15 cellular contexts compared by ENCODE assay signal in the genomic region with DNA sequence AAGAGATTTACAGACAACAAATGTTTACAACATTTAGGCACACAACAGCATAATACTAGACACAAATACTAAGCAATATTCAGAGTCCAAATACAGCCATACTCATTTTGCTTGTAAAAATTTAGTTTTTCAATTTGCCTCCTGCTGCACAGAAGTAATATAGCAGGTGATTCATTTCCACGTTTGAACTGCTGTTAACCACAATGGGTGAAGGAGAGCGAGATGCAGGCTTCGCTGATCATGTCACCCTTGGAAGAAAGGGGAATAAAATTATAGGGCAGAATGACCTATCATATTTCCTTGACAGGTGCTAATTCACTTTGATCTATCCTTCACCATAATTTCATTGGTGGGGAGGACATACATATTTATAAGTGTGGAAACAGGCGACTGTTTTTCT.
DNase-seq lines count a peak whose midpoint lies in the region; TF ChIP-seq lines count a peak whose summit lies in the region.
"Had no signal": no experiment of that assay in that cellular context is flagged by ENCODE, and none has a peak within 500 bp of the region (broad histone marks: within the 10 kb centered on the region; RNA-seq: fewer than 3 reads in every experiment).

No MANE protein-coding gene starts in this region.

- H3K27ac ChIP-seq in GM23248, result no peak overlapping the region
- no peak overlapping the region for H3K27ac ChIP-seq in MM.1S (ENCODE audit: low read length)
- H3K27ac ChIP-seq: heart right ventricle, tibial artery had no signal

- H3K36me3 ChIP-seq in GM23248 (ENCODE audit: low read depth) (no peaks in the 10 kb centered on the region), MM.1S (replicated peaks; ENCODE audit: insufficient read depth, low read length) (no peaks in the 10 kb centered on the region)
- H3K36me3 ChIP-seq: heart right ventricle, tibial artery had no signal

- H3K27me3 ChIP-seq in GM23248 (replicated peaks; ENCODE audit: insufficient read depth) (no peaks in the 10 kb centered on the region), MM.1S (replicated peaks; ENCODE audit: insufficient read depth, low read length) (no peaks in the 10 kb centered on the region)
- H3K27me3 ChIP-seq: heart right ventricle, tibial artery had no signal

- no peak overlapping the region for H3K9ac ChIP-seq in GM23248
- peak overlapping the region; percentile 11; the same call in 1 of the 2 replicates for H3K9ac ChIP-seq in MM.1S (ENCODE audit: low read length)

- H2AFZ ChIP-seq in GM23248, result no peak overlapping the region
- H2AFZ ChIP-seq in MM.1S (ENCODE audit: low read length), result no peak overlapping the region

- H3K9me3 ChIP-seq in GM23248 (ENCODE audit: low read depth), result no peaks in the 10 kb centered on the region
- H3K9me3 ChIP-seq in MM.1S (replicated peaks; ENCODE audit: insufficient read depth, low read length), result no peaks in the 10 kb centered on the region
- H3K9me3 ChIP-seq: heart right ventricle, tibial artery had no signal

- H3K4me3 ChIP-seq in GM23248 (no peak overlapping the region), MM.1S (ENCODE audit: low read length) (no peak overlapping the region)
- H3K4me3 ChIP-seq: heart right ventricle, tibial artery had no signal

- H3K4me2 ChIP-seq in GM23248 (ENCODE audit: unreplicated experiment) (no peak overlapping the region), MM.1S (ENCODE audit: low read depth, low read length) (peak overlapping the region; percentile 18; the same call in 1 of the 2 replicates)

- no peaks in the 10 kb centered on the region for H3F3A ChIP-seq in GM23248 (ENCODE audit: insufficient read depth)
- H3F3A ChIP-seq in MM.1S (ENCODE audit: insufficient read depth, low read length), result no peaks in the 10 kb centered on the region

- H4K20me1 ChIP-seq in GM23248 (ENCODE audit: insufficient read depth) (no peaks in the 10 kb centered on the region), MM.1S (ENCODE audit: insufficient read depth, low read length) (no peaks in the 10 kb centered on the region)

- DNase-seq in GM23248, result peak; percentile 20
- no peak for DNase-seq in MM.1S
- DNase-seq in SK-MEL-5 (ENCODE audit: low read depth, low spot score), result peak; percentile 4
- DNase-seq in kidney tubule cell (ENCODE audit: low spot score), result peak; percentile 42
- no peak for DNase-seq in NCI-H2196 treated with DMSO at 0.1 percent for 48 hours (lab: John Stamatoyannopoulos, UW; ENCODE audit: unreplicated experiment)
- DNase-seq in activated gamma-delta T cell (lab: John Stamatoyannopoulos, UW), result no peak
- DNase-seq in NCI-H1694 (lab: John Stamatoyannopoulos, UW), result no peak
- DNase-seq: activated B cell treated with CpG ODN at 0.5 μM for 24 hours; activated CD8-positive, alpha-beta memory T cell treated with anti-CD3 and anti-CD28 coated beads for 24 hours; amygdala; C1 segment of cervical spinal cord; heart right ventricle; kidney glomerular epithelial cell; stimulated activated CD4-positive, alpha-beta T cell treated with anti-CD3 and anti-CD28 coated beads, Interleukin-4, amount 100 ng/mL, for 4 hours; tibial artery had no signal

- in situ Hi-C loops in GM23248 (cut with MboI) (no loop called here), SK-MEL-5 (cut with HindIII; ENCODE audit: low pct_unique_long_range_greater_than_20kb, low sequenced_read_pairs) (no loop called here)

- peak; percentile 9; the same call in 1 of the 2 replicates for TF ChIP-seq CTCF in MM.1S (IDR thresholded peaks at IDR 0.05; ENCODE audit: low read length)

- H3K4me1 ChIP-seq in GM23248 (ENCODE audit: insufficient read depth) (peaks cover 8% of the 10 kb centered on the region), MM.1S (ENCODE audit: low read length) (no peaks in the 10 kb centered on the region; the same call in 1 of the 2 replicates)
- H3K4me1 ChIP-seq: tibial artery had no signal

- 57 to 59% methylated on average over 4 of the region's 4 CpGs for WGBS in GM23248 (ENCODE audit: low coverage in 1 of 2, low lambda C conversion rate in 2 of 2, missing lambda C conversion rate in 2 of 2), 2 experiments

- no peaks in the 10 kb centered on the region for H3K9me2 ChIP-seq in GM23248 (ENCODE audit: insufficient read depth)
- no peaks in the 10 kb centered on the region for H3K9me2 ChIP-seq in MM.1S (replicated peaks; ENCODE audit: insufficient read depth, low read length)

- no peaks in the 10 kb centered on the region for H3K79me2 ChIP-seq in GM23248 (ENCODE audit: insufficient read depth)
- no peaks in the 10 kb centered on the region for H3K79me2 ChIP-seq in MM.1S (ENCODE audit: low read length)

Comparison
In these comparisons a context has a peak if more than half of its experiments do, and no peak if none do; other contexts are left out.
1. DNase-seq: peak in GM23248 (single experiment), SK-MEL-5 (single experiment) and kidney tubule cell (single experiment); none in MM.1S (single experiment), NCI-H2196 treated with DMSO at 0.1 percent for 48 hours (single experiment), activated gamma-delta T cell (single experiment) and NCI-H1694 (single experiment).